8 cellular contexts compared by ENCODE assay signal in the genomic region with DNA sequence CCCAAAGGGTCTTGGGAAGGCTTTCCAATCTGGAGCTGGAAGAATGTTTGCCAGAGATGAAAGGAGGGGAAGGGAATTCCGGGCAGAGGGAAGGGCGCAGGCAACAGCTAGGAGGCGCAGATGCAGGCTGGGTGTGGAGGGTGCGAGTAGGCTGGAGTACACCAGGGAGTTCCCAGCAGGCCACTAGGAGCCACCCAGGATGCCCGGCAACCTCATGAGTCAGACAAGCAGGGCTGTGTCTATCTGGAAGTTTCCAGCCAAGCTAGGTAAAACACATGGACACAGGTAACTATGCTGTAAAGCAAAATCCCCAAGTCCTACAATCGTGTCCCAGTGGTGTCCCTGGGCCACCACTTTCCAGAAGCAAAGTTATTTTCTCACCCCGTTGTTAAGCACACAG. TPM values are rescaled to one million over a fixed set of nuclear protein-coding genes. Genes with fewer than 3 reads are reported as not detected.
DNase-seq lines count a peak whose midpoint lies in the region; ATAC-seq and TF ChIP-seq lines count a peak whose summit lies in the region.

No MANE protein-coding gene starts in this region.

- no peaks in the 10 kb centered on the region for H3K27me3 ChIP-seq in kidney epithelial cell (ENCODE audit: control insufficient read depth, insufficient read depth, low read length)

- peak overlapping the region; percentile 82 for H3K27ac Mint-ChIP-seq in activated T-cell treated with anti-CD3 and anti-CD28 coated beads, Interleukin-2, amount 50 U/mL, for 72 hours
- H3K27ac Mint-ChIP-seq in activated naive CD4-positive, alpha-beta T cell treated with anti-CD3 and anti-CD28 coated beads, Interleukin-2, amount 50 U/mL, for 72 hours: peak overlapping the region; percentile 71 to 74
- H3K27ac Mint-ChIP-seq in type B pancreatic cell: peak overlapping the region; percentile 84

- CTCF ChIA-PET in GM10248 (lab: Yijun Ruan, JAX): interaction anchor here (1.5 kb wide), 1 partner anchor 12 kb away, joined by 4 read pairs; no protein-coding TSS in a partner anchor

- H3K9me3 Mint-ChIP-seq in activated T-cell treated with anti-CD3 and anti-CD28 coated beads, Interleukin-2, amount 50 U/mL, for 72 hours: no peaks in the 10 kb centered on the region
- no peaks in the 10 kb centered on the region for H3K9me3 Mint-ChIP-seq in activated naive CD4-positive, alpha-beta T cell treated with anti-CD3 and anti-CD28 coated beads, Interleukin-2, amount 50 U/mL, for 72 hours
- no peaks in the 10 kb centered on the region for H3K9me3 Mint-ChIP-seq in type B pancreatic cell

- peaks cover 21% of the 10 kb centered on the region for H3K27me3 Mint-ChIP-seq in activated T-cell treated with anti-CD3 and anti-CD28 coated beads, Interleukin-2, amount 50 U/mL, for 72 hours (ENCODE audit: low read depth)
- peaks cover 46% of the 10 kb centered on the region for H3K27me3 Mint-ChIP-seq in type B pancreatic cell

- peaks cover 31% of the 10 kb centered on the region for H3K4me1 Mint-ChIP-seq in activated T-cell treated with anti-CD3 and anti-CD28 coated beads, Interleukin-2, amount 50 U/mL, for 72 hours (ENCODE audit: low read depth)
- peaks cover 35% of the 10 kb centered on the region for H3K4me1 Mint-ChIP-seq in type B pancreatic cell (ENCODE audit: unreplicated experiment)

- DNase-seq in activated T-cell treated with anti-CD3 and anti-CD28 coated beads, Interleukin-2, amount 50 U/mL, for 72 hours: no peak
- DNase-seq in activated T-cell treated with anti-CD3 and anti-CD28 coated beads, Interleukin-2, amount 50 U/mL, for 48 hours: no peak
- no peak for DNase-seq in activated naive CD4-positive, alpha-beta T cell treated with anti-CD3 and anti-CD28 coated beads, Interleukin-2, amount 50 U/mL, for 72 hours (ENCODE audit: low spot score in 2 of 2)
- DNase-seq in kidney epithelial cell (ENCODE audit: low read depth) (no peak), type B pancreatic cell (ENCODE audit: extremely low spot score, unreplicated experiment) (no peak), GM10248 (ENCODE audit: extremely low spot score) (no peak)

- POLR2A ChIA-PET in GM10248 (lab: Yijun Ruan, JAX): no interaction called here

- H3K36me3 ChIP-seq in kidney epithelial cell (ENCODE audit: control insufficient read depth, insufficient read depth, low read length): no peaks in the 10 kb centered on the region

- no peak overlapping the region for H3K4me3 ChIP-seq in kidney epithelial cell (ENCODE audit: low read depth, low read length)

- peak overlapping the region; percentile 90 to 91 for H3K4me3 Mint-ChIP-seq in activated T-cell treated with anti-CD3 and anti-CD28 coated beads, Interleukin-2, amount 50 U/mL, for 72 hours
- H3K4me3 Mint-ChIP-seq in type B pancreatic cell: peak overlapping the region; percentile 85

- peak; percentile 17 for TF ChIP-seq CTCF in kidney epithelial cell (IDR thresholded peaks at IDR 0.05; ENCODE audit: insufficient read depth, low read length, poor library complexity, severe bottlenecking)
- TF ChIP-seq CTCF in type B pancreatic cell (conservative IDR thresholded peaks at IDR 0.05): no peak
- no peak for TF ChIP-seq CTCF in GM10248 (IDR thresholded peaks at IDR 0.05; ENCODE audit: control extremely low read depth, extremely low read depth, low read depth, missing control alignments)

- H3K36me3 Mint-ChIP-seq in activated T-cell treated with anti-CD3 and anti-CD28 coated beads, Interleukin-2, amount 50 U/mL, for 72 hours (ENCODE audit: insufficient read depth in 2 of 2): peaks cover 2 to 3% of the 10 kb centered on the region in 2 donors
- H3K36me3 Mint-ChIP-seq in activated naive CD4-positive, alpha-beta T cell treated with anti-CD3 and anti-CD28 coated beads, Interleukin-2, amount 50 U/mL, for 72 hours: peaks cover 5 to 6% of the 10 kb centered on the region in 2 donors
- no peaks in the 10 kb centered on the region for H3K36me3 Mint-ChIP-seq in type B pancreatic cell

- no peak for ATAC-seq in activated T-cell treated with anti-CD3 and anti-CD28 coated beads, Interleukin-2, amount 50 U/mL, for 72 hours (replicated peaks in 1 of 2)
- ATAC-seq in activated naive CD4-positive, alpha-beta T cell treated with anti-CD3 and anti-CD28 coated beads, Interleukin-2, amount 50 U/mL, for 72 hours: no peak
- ATAC-seq in HG03439 (IDR thresholded peaks at IDR 0.05; ENCODE audit: unreplicated experiment) (no peak), GM18909 (IDR thresholded peaks at IDR 0.05; ENCODE audit: poor library complexity, unreplicated experiment) (no peak)

RNA-seq across cellular contexts. Expression of a gene that starts 1.0 kb away (rescaled TPM):
- total RNA-seq in activated T-cell treated with anti-CD3 and anti-CD28 coated beads, Interleukin-2, amount 50 U/mL, for 72 hours: 10 to 100 TPM; 22.4 to 51.9 TPM
- total RNA-seq in activated naive CD4-positive, alpha-beta T cell treated with anti-CD3 and anti-CD28 coated beads, Interleukin-2, amount 50 U/mL, for 72 hours: 10 to 100 TPM; 16.2 to 24.0 TPM
- total RNA-seq in kidney epithelial cell (71.0 and 76.7 TPM in 2 replicates), type B pancreatic cell (ENCODE audit: low replicate concordance) (69.9 and 142 TPM in 2 replicates)

RNA-seq across cellular contexts. Expression of a gene that starts 21.6 kb away (rescaled TPM):
- under 1 TPM; 0.32 to 0.55 TPM for total RNA-seq in activated T-cell treated with anti-CD3 and anti-CD28 coated beads, Interleukin-2, amount 50 U/mL, for 72 hours
- under 1 TPM; 0.11 to 0.68 TPM for total RNA-seq in activated naive CD4-positive, alpha-beta T cell treated with anti-CD3 and anti-CD28 coated beads, Interleukin-2, amount 50 U/mL, for 72 hours
- total RNA-seq in kidney epithelial cell (not detected in 2 replicates), type B pancreatic cell (ENCODE audit: low replicate concordance) (not detected in 2 replicates)
